28 cellular contexts compared by ENCODE assay signal in genomic region chr3:127740136-127740915, GRCh38.
A peak's percentile ranks its signal among the peaks of the same experiment; 100 is the strongest.
DNase-seq lines count a peak whose midpoint lies in the region; ATAC-seq and TF ChIP-seq lines count a peak whose summit lies in the region.
"Had no signal": no experiment of that assay in that cellular context is flagged by ENCODE, and none has a peak within 500 bp of the region (broad histone marks: within the 10 kb centered on the region; RNA-seq: fewer than 3 reads in every experiment).

No MANE protein-coding gene starts in this region.

- no peak overlapping the region for H3K4me3 ChIP-seq in coronary artery
- no peak overlapping the region for H3K4me3 ChIP-seq in right cardiac atrium (ENCODE audit: low read length)
- no peak overlapping the region for H3K4me3 ChIP-seq in subcutaneous abdominal adipose tissue (ENCODE audit: low read depth in 1 of 5, low read length in 5 of 5)
- H3K4me3 ChIP-seq in H7 (ENCODE audit: insufficient read depth, low read depth, low read length): no peak overlapping the region
- H3K4me3 ChIP-seq: cardiac muscle cell, uterus had no signal

- intact Hi-C loops in right cardiac atrium (cut with DNase I): no loop called here

- H3K36me3 ChIP-seq in subcutaneous abdominal adipose tissue (ENCODE audit: control insufficient read depth in 5 of 5, insufficient read depth in 5 of 5, low read length in 5 of 5) (peaks cover 0 to 28% (median 23%) of the 10 kb centered on the region in 5 donors), H7 (replicated peaks; ENCODE audit: control insufficient read depth, insufficient read depth, low read length) (no peaks in the 10 kb centered on the region)
- H3K36me3 ChIP-seq: cardiac muscle cell, uterus, WERI-Rb-1 had no signal

- H3K27ac ChIP-seq in coronary artery (peak overlapping the region; percentile 40 to 47), right cardiac atrium (ENCODE audit: low read length) (peak overlapping the region; percentile 71), subcutaneous abdominal adipose tissue (ENCODE audit: low read depth, low read length) (peak overlapping the region; percentile 79)
- H3K27ac ChIP-seq: cardiac muscle cell, WERI-Rb-1 had no signal

- H3K27me3 Mint-ChIP-seq in immature natural killer cell (ENCODE audit: low read depth in 3 of 3): peaks cover 0 to 3% (median 3%) of the 10 kb centered on the region in 3 donors

- no peak for TF ChIP-seq CTCF in coronary artery (IDR thresholded peaks at IDR 0.05)

- H3K9ac ChIP-seq in subcutaneous abdominal adipose tissue (ENCODE audit: low read length in 5 of 5): peak overlapping the region in 1 of 5 donors; percentile 59

- peaks cover 30% of the 10 kb centered on the region for H3K4me1 ChIP-seq in right cardiac atrium (ENCODE audit: control insufficient read depth, insufficient read depth, low read length)
- H3K4me1 ChIP-seq in subcutaneous abdominal adipose tissue (ENCODE audit: control insufficient read depth in 5 of 5, insufficient read depth in 5 of 5, low read length in 5 of 5): peaks cover 3 to 98% (median 86%) of the 10 kb centered on the region in 5 donors

- H3K4me3 Mint-ChIP-seq in immature natural killer cell: no peak overlapping the region
- H3K4me3 Mint-ChIP-seq: activated CD4-positive, alpha-beta memory T cell treated with anti-CD3 and anti-CD28 coated beads, Interleukin-2, amount 10 ng/mL, durations not matched to agents 7 days and 5 days; activated naive CD8-positive, alpha-beta T cell treated with anti-CD3 and anti-CD28 coated beads for 36 hours; H9; IgD-negative memory B cell; nephron progenitor cell; stimulated activated naive CD8-positive, alpha-beta T cell treated with anti-CD3 and anti-CD28 coated beads, Interleukin-15, Interleukin-2, amounts not matched to agents 100 ng/mL and 50 ng/mL, for 24 hours; T-cell had no signal

- H3K9me3 Mint-ChIP-seq in immature natural killer cell: no peaks in the 10 kb centered on the region
- H3K9me3 Mint-ChIP-seq: activated CD4-positive, alpha-beta memory T cell treated with anti-CD3 and anti-CD28 coated beads, Interleukin-2, amount 10 ng/mL, durations not matched to agents 7 days and 5 days; activated naive CD8-positive, alpha-beta T cell treated with anti-CD3 and anti-CD28 coated beads for 36 hours; H9; IgD-negative memory B cell; nephron progenitor cell; stimulated activated naive CD8-positive, alpha-beta T cell treated with anti-CD3 and anti-CD28 coated beads, Interleukin-15, Interleukin-2, amounts not matched to agents 100 ng/mL and 50 ng/mL, for 24 hours; T-cell had no signal

- H3K27ac Mint-ChIP-seq in immature natural killer cell: no peak overlapping the region
- H3K27ac Mint-ChIP-seq: activated CD4-positive, alpha-beta memory T cell treated with anti-CD3 and anti-CD28 coated beads, Interleukin-2, amount 10 ng/mL, durations not matched to agents 7 days and 5 days; activated naive CD8-positive, alpha-beta T cell treated with anti-CD3 and anti-CD28 coated beads for 36 hours; IgD-negative memory B cell; nephron progenitor cell; stimulated activated naive CD8-positive, alpha-beta T cell treated with anti-CD3 and anti-CD28 coated beads, Interleukin-15, Interleukin-2, amounts not matched to agents 100 ng/mL and 50 ng/mL, for 24 hours; T-cell had no signal

- WGBS in right cardiac atrium: 62% methylated on average over 20 of the region's 20 CpGs

- H3K9me3 ChIP-seq in right cardiac atrium (ENCODE audit: control insufficient read depth, low read length) (no peaks in the 10 kb centered on the region), subcutaneous abdominal adipose tissue (ENCODE audit: control insufficient read depth in 5 of 5, low read length in 5 of 5) (no peaks in the 10 kb centered on the region)
- H3K9me3 ChIP-seq: uterus had no signal

- H3K4me1 Mint-ChIP-seq in immature natural killer cell: no peaks in the 10 kb centered on the region

- H3K27me3 ChIP-seq in right cardiac atrium (ENCODE audit: control insufficient read depth, insufficient read depth) (no peaks in the 10 kb centered on the region), subcutaneous abdominal adipose tissue (ENCODE audit: control insufficient read depth in 5 of 5, insufficient read depth in 4 of 5, low read length in 5 of 5) (no peaks in the 10 kb centered on the region), H7 (ENCODE audit: control insufficient read depth, insufficient read depth, low read length) (no peaks in the 10 kb centered on the region)
- H3K27me3 ChIP-seq: uterus had no signal

- ATAC-seq in right cardiac atrium: peak in 1 of 2 donors; percentile 54
- ATAC-seq: T-cell had no signal

- peak; percentile 78 for DNase-seq in M059J (ENCODE audit: low read depth)
- DNase-seq in coronary artery (ENCODE audit: low spot score): no peak
- peak; percentile 47 to 66 (median 51) for DNase-seq in right cardiac atrium
- DNase-seq in immature natural killer cell: no peak
- DNase-seq in H7: no peak
- no peak for DNase-seq in NCI-H82 (lab: John Stamatoyannopoulos, UW)
- no peak for DNase-seq in C1 segment of cervical spinal cord (lab: John Stamatoyannopoulos, UW)
- DNase-seq: activated CD4-positive, alpha-beta memory T cell treated with anti-CD3 and anti-CD28 coated beads, Interleukin-2, amount 10 ng/mL, durations not matched to agents 7 days and 5 days; activated naive CD8-positive, alpha-beta T cell treated with anti-CD3 and anti-CD28 coated beads for 36 hours; activated T-cell treated with anti-CD3 and anti-CD28 coated beads, Interleukin-2, amount 50 U/mL, for 48 hours; DND-41; effector memory CD4-positive, alpha-beta T cell; H9; left cardiac atrium; midbrain; MV-4-11; NCI-H187 treated with DMSO at 0.1 percent for 48 hours; NCI-H446; nephron progenitor cell; NK-92 treated with Interleukin-12 subunit alpha and Interleukin-12 subunit beta, amount 100 ng/mL, for 24 hours; stimulated activated CD4-positive, alpha-beta T cell treated with anti-CD3 and anti-CD28 coated beads, Interleukin-15, amount 100 ng/mL, for 24 hours; T-cell; uterus; WERI-Rb-1 had no signal

- H3K36me3 Mint-ChIP-seq in immature natural killer cell: no peaks in the 10 kb centered on the region
- H3K36me3 Mint-ChIP-seq: activated naive CD8-positive, alpha-beta T cell treated with anti-CD3 and anti-CD28 coated beads for 36 hours; IgD-negative memory B cell; T-cell had no signal

Comparison
In these comparisons a context has a peak if more than half of its experiments do, and no peak if none do; other contexts are left out.
1. DNase-seq: peak in M059J (single experiment) and right cardiac atrium (3 of 3); none in coronary artery (single experiment), immature natural killer cell (0 of 3), H7 (single experiment), NCI-H82 (single experiment) and C1 segment of cervical spinal cord (0 of 14).
2. Peak in every context shown above with its lines, with median percentiles within 50 percentile points of each other: H3K27ac ChIP-seq.